ENCODE assay signal across 22 cellular contexts in genomic region chr3:192862408-192863385, GRCh38. TPM values are rescaled to one million over a fixed set of nuclear protein-coding genes. Genes with fewer than 3 reads are reported as not detected.
DNase-seq lines count a peak whose midpoint lies in the region; ATAC-seq, FAIRE-seq and TF ChIP-seq lines count a peak whose summit lies in the region.
"Had no signal": no experiment of that assay in that cellular context is flagged by ENCODE, and none has a peak within 500 bp of the region (broad histone marks: within the 10 kb centered on the region; RNA-seq: fewer than 3 reads in every experiment).

No MANE protein-coding gene starts in this region.

- TF ChIP-seq CTCF in right atrium auricular region (IDR thresholded peaks at IDR 0.05) (no peak), foreskin keratinocyte (conservative IDR thresholded peaks at IDR 0.05) (no peak), pancreas (IDR thresholded peaks at IDR 0.05) (no peak)

- ATAC-seq in left ventricle myocardium superior, result peak; percentile 31
- no peak for ATAC-seq in T-helper 17 cell
- peak; percentile 65 for ATAC-seq in foreskin keratinocyte
- no peak for ATAC-seq in pancreas
- ATAC-seq: K562 had no signal

- H3K27ac ChIP-seq in right atrium auricular region (no peak overlapping the region), foreskin keratinocyte (no peak overlapping the region), pancreas (no peak overlapping the region)
- H3K27ac ChIP-seq: HL-60 had no signal

- no peaks in the 10 kb centered on the region for H3K27me3 Mint-ChIP-seq in T-helper 17 cell
- H3K27me3 Mint-ChIP-seq: CD4-positive, CD25-positive, alpha-beta regulatory T cell had no signal

- H3K9me3 ChIP-seq in right atrium auricular region, result no peaks in the 10 kb centered on the region
- H3K9me3 ChIP-seq in T-helper 17 cell (ENCODE audit: control insufficient read depth, low read length, poor library complexity, severe bottlenecking), result no peaks in the 10 kb centered on the region
- H3K9me3 ChIP-seq in pancreas, result no peaks in the 10 kb centered on the region

- no peak for DNase-seq in left ventricle myocardium superior
- no peak for DNase-seq in right atrium auricular region (ENCODE audit: low spot score)
- no peak for DNase-seq in T-helper 17 cell
- DNase-seq in foreskin keratinocyte, result peak in 1 of 2 donors; percentile 21
- DNase-seq in pancreas, result no peak
- no peak for DNase-seq in activated CD8-positive, alpha-beta memory T cell treated with anti-CD3 and anti-CD28 coated beads for 24 hours
- no peak for DNase-seq in H54 (ENCODE audit: insufficient read length, low spot score)
- no peak for DNase-seq in NOMO-1 (lab: John Stamatoyannopoulos, UW; ENCODE audit: unreplicated experiment in 2 of 2)
- DNase-seq: ACHN, DND-41, GF-D8, GOT3, HFFc6, NCI-H1417, NCI-H2029, NCI-H510A treated with DMSO at 0.1 percent for 48 hours, OCI-M1, RPMI8226 had no signal

- H3K27me3 ChIP-seq in right atrium auricular region (no peaks in the 10 kb centered on the region), foreskin keratinocyte (no peaks in the 10 kb centered on the region), pancreas (no peaks in the 10 kb centered on the region)

- H3K4me3 ChIP-seq in right atrium auricular region (no peak overlapping the region), pancreas (no peak overlapping the region)
- H3K4me3 ChIP-seq: K562 had no signal

- peaks cover 0 to 16% of the 10 kb centered on the region in 2 donors for H3K4me1 ChIP-seq in right atrium auricular region
- H3K4me1 ChIP-seq in foreskin keratinocyte, result peaks cover 15% of the 10 kb centered on the region
- no peaks in the 10 kb centered on the region for H3K4me1 ChIP-seq in pancreas

- WGBS in pancreas, 2 donors, result 95 to 97% methylated on average over 9 of the region's 9 CpGs

- no peak for TF ChIP-seq POLR2A in H54 (IDR thresholded peaks at IDR 0.05; ENCODE audit: low read depth, low read length)

- H3K4me1 Mint-ChIP-seq in T-helper 17 cell, result peaks cover 27% of the 10 kb centered on the region

- FAIRE-seq in pancreas (lab: Jason Lieb, UNC), result no peak
- no peak for FAIRE-seq in H54 (lab: Jason Lieb, UNC)
- FAIRE-seq: D721Med, K562 had no signal

- H3K4me3 Mint-ChIP-seq in T-helper 17 cell, result no peak overlapping the region
- H3K4me3 Mint-ChIP-seq: CD4-positive, CD25-positive, alpha-beta regulatory T cell; HFFc6 had no signal

- peak overlapping the region; percentile 67 for H3K27ac Mint-ChIP-seq in T-helper 17 cell
- H3K27ac Mint-ChIP-seq: HFFc6 had no signal

- H3K36me3 ChIP-seq in right atrium auricular region, result no peaks in the 10 kb centered on the region
- no peaks in the 10 kb centered on the region for H3K36me3 ChIP-seq in pancreas

- intact Hi-C loops in left ventricle myocardium superior (cut with micrococcal nuclease) (no loop called here), pancreas (cut with DNase I) (no loop called here)

- H3K36me3 Mint-ChIP-seq in T-helper 17 cell (ENCODE audit: low read depth), result no peaks in the 10 kb centered on the region
- H3K36me3 Mint-ChIP-seq: CD4-positive, CD25-positive, alpha-beta regulatory T cell had no signal

RNA-seq across cellular contexts. Expression of gene MB21D2, which starts 55.0 kb away (rescaled TPM):
- total RNA-seq in left ventricle myocardium superior (1.8 TPM), right atrium auricular region (1 to 10 TPM; 3.7 to 5.9 TPM), T-helper 17 cell (10 to 100 TPM; 10.1 to 12.3 TPM), foreskin keratinocyte (16.4 and 16.5 TPM in 2 replicates), pancreas (1 to 10 TPM in 3 of 6 donors, under 1 TPM in 3; 0.37 to 2.3 (median 0.94) TPM)
- polyA plus RNA-seq in foreskin keratinocyte (6.9 and 8.2 TPM in 2 replicates), pancreas (1 to 10 TPM in 1 of 2 donors, under 1 TPM in 1; 0.53 to 1.7 TPM)
- total RNA-seq: K562 had no signal

Comparison
In these comparisons a context has a peak if more than half of its experiments do, and no peak if none do; other contexts are left out.
1. ATAC-seq: peak in left ventricle myocardium superior (single experiment) and foreskin keratinocyte (single experiment); none in T-helper 17 cell (single experiment) and pancreas (0 of 4).